34 cellular contexts compared by ENCODE assay signal in the genomic region with DNA sequence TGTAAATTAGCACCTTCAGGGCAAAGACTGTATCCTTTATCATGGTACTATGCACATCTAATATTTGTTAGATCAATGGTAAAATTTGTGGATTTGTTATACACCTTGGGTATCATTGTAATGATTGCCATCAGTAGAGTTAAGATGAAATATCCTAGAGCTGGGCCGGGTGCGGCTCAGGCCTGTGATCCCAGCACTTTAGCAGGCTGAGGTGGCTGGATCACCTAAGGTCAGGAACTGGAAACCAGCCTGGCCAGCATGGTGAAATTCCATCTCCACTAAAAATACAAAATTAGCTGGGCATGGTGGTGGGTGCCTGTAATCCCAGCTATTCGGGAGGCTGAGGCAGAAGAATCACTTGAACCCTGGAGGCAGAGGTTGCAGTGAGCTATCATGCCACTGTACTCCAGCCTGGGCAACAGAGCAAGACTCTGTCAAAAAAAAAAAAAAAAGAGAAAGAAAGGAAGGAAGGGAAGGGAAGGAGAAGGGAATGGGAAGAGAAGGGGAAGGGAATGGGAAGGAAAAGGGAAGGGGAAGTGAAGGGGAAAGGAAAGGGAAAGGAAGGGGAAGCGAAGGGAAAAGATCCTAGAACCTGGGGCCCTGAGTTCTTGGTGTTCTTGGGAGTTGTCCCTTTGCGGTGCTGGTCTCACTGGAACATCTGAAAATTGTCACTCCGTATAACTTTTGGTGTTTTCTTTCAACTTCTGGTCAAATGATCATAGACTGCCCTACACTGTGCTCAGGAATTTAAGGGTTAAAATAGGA.
"Had no signal": no experiment of that assay in that cellular context is flagged by ENCODE, and none has a peak within 500 bp of the region (broad histone marks: within the 10 kb centered on the region; RNA-seq: fewer than 3 reads in every experiment).

No MANE protein-coding gene starts in this region.

- H3K4me3 ChIP-seq: SJCRH30, SK-N-MC had no signal

- ATAC-seq: activated CD4-positive, alpha-beta T cell treated with anti-CD3 and anti-CD28 coated beads for 36 hours; activated CD4-positive, CD25-positive, alpha-beta regulatory T cell treated with anti-CD3 and anti-CD28 coated beads, Interleukin-2, amount 50 U/mL, for 24 hours; activated CD8-positive, alpha-beta T cell treated with anti-CD3 and anti-CD28 coated beads, Interleukin-2, amount 10 ng/mL, durations not matched to agents 7 days and 5 days; Panc1 had no signal

- H3K4me1 ChIP-seq: SJCRH30 had no signal

- H3K27ac Mint-ChIP-seq: activated CD4-positive, alpha-beta T cell treated with anti-CD3 and anti-CD28 coated beads for 36 hours; activated CD4-positive, alpha-beta T cell treated with anti-CD3 and anti-CD28 coated beads, Interleukin-2, amount 10 ng/mL, durations not matched to agents 7 days and 5 days; activated CD8-positive, alpha-beta T cell treated with anti-CD3 and anti-CD28 coated beads, Interleukin-2, amount 10 ng/mL, durations not matched to agents 7 days and 5 days; activated naive CD4-positive, alpha-beta T cell treated with anti-CD3 and anti-CD28 coated beads, Interleukin-2, amount 50 U/mL, for 24 hours; activated naive CD8-positive, alpha-beta T cell treated with anti-CD3 and anti-CD28 coated beads, Interleukin-2, amount 10 ng/mL, durations not matched to agents 7 days and 5 days; activated T-cell treated with anti-CD3 and anti-CD28 coated beads, Interleukin-2, amount 50 U/mL, for 24 hours; activated T-helper 2 cell treated with anti-CD3 and anti-CD28 coated beads, Interferon-gamma antibody, Interleukin-2, Interleukin-4, amounts not matched to agents 10 μg/mL and 5 μg/mL and 100 μg/mL, durations not matched to agents 14 hours and 24 hours and 36 hours; T-helper 1 cell treated with Interleukin-12 subunit alpha and Interleukin-12 subunit beta and Interleukin-4 antibody, amounts not matched to agents 30 μg/mL and 1 μg/mL, for 36 hours; T-helper 2 cell treated with Interferon-gamma antibody and Interleukin-4, amounts not matched to agents 5 μg/mL and 100 μg/mL, for 36 hours; WTC11 had no signal

- H3K36me3 Mint-ChIP-seq: activated naive CD4-positive, alpha-beta T cell treated with anti-CD3 and anti-CD28 coated beads, Interleukin-2, amount 50 U/mL, for 24 hours; activated naive CD8-positive, alpha-beta T cell treated with anti-CD3 and anti-CD28 coated beads, Interleukin-2, amount 10 ng/mL, durations not matched to agents 7 days and 5 days; brain; WTC11 had no signal

- H3K36me3 ChIP-seq: SJCRH30 had no signal

- H3K9ac ChIP-seq: KMS-11 had no signal

- H3K4me1 Mint-ChIP-seq: activated CD4-positive, alpha-beta T cell treated with anti-CD3 and anti-CD28 coated beads for 36 hours; activated CD4-positive, alpha-beta T cell treated with anti-CD3 and anti-CD28 coated beads, Interleukin-2, amount 10 ng/mL, durations not matched to agents 7 days and 5 days; activated naive CD4-positive, alpha-beta T cell treated with anti-CD3 and anti-CD28 coated beads, Interleukin-2, amount 50 U/mL, for 24 hours; activated naive CD8-positive, alpha-beta T cell treated with anti-CD3 and anti-CD28 coated beads, Interleukin-2, amount 10 ng/mL, durations not matched to agents 7 days and 5 days had no signal

- H3K27me3 ChIP-seq: SJCRH30 had no signal

- H3K4me2 ChIP-seq: KMS-11 had no signal

- H3K27ac ChIP-seq: KMS-11, SJCRH30, SK-N-MC had no signal

- H3K9me3 Mint-ChIP-seq: activated CD4-positive, alpha-beta T cell treated with anti-CD3 and anti-CD28 coated beads, Interleukin-2, amount 10 ng/mL, durations not matched to agents 7 days and 5 days; activated naive CD4-positive, alpha-beta T cell treated with anti-CD3 and anti-CD28 coated beads, Interleukin-2, amount 50 U/mL, for 24 hours; activated naive CD8-positive, alpha-beta T cell treated with anti-CD3 and anti-CD28 coated beads, Interleukin-2, amount 10 ng/mL, durations not matched to agents 7 days and 5 days; activated T-cell treated with anti-CD3 and anti-CD28 coated beads, Interleukin-2, amount 50 U/mL, for 24 hours; activated T-helper 2 cell treated with anti-CD3 and anti-CD28 coated beads, Interferon-gamma antibody, Interleukin-2, Interleukin-4, amounts not matched to agents 10 μg/mL and 5 μg/mL and 100 μg/mL, durations not matched to agents 14 hours and 24 hours and 36 hours; T-helper 1 cell treated with Interleukin-12 subunit alpha and Interleukin-12 subunit beta and Interleukin-4 antibody, amounts not matched to agents 30 μg/mL and 1 μg/mL, for 36 hours; T-helper 2 cell treated with Interferon-gamma antibody and Interleukin-4, amounts not matched to agents 5 μg/mL and 100 μg/mL, for 36 hours had no signal

- FAIRE-seq: bronchial epithelial cell, TTC549 had no signal

- H3K4me3 Mint-ChIP-seq: activated CD4-positive, alpha-beta T cell treated with anti-CD3 and anti-CD28 coated beads for 36 hours; activated CD4-positive, alpha-beta T cell treated with anti-CD3 and anti-CD28 coated beads, Interleukin-2, amount 10 ng/mL, durations not matched to agents 7 days and 5 days; activated CD8-positive, alpha-beta T cell treated with anti-CD3 and anti-CD28 coated beads, Interleukin-2, amount 10 ng/mL, durations not matched to agents 7 days and 5 days; activated naive CD4-positive, alpha-beta T cell treated with anti-CD3 and anti-CD28 coated beads, Interleukin-2, amount 50 U/mL, for 24 hours; activated naive CD8-positive, alpha-beta T cell treated with anti-CD3 and anti-CD28 coated beads, Interleukin-2, amount 10 ng/mL, durations not matched to agents 7 days and 5 days; activated T-cell treated with anti-CD3 and anti-CD28 coated beads, Interleukin-2, amount 50 U/mL, for 24 hours; brain; T-helper 1 cell treated with Interleukin-12 subunit alpha and Interleukin-12 subunit beta and Interleukin-4 antibody, amounts not matched to agents 30 μg/mL and 1 μg/mL, for 36 hours; T-helper 2 cell treated with Interferon-gamma antibody and Interleukin-4, amounts not matched to agents 5 μg/mL and 100 μg/mL, for 36 hours; WTC11 had no signal

- DNase-seq: activated CD4-positive, alpha-beta T cell treated with anti-CD3 and anti-CD28 coated beads for 36 hours; activated CD4-positive, alpha-beta T cell treated with anti-CD3 and anti-CD28 coated beads, Interleukin-2, amount 10 ng/mL, durations not matched to agents 7 days and 5 days; activated CD4-positive, alpha-beta T cell treated with anti-CD3 and anti-CD28 coated beads, Interleukin-2, amount 50 U/mL, for 48 hours; activated CD8-positive, alpha-beta T cell treated with anti-CD3 and anti-CD28 coated beads, Interleukin-2, amount 10 ng/mL, durations not matched to agents 7 days and 5 days; activated gamma-delta T cell; activated naive CD4-positive, alpha-beta T cell treated with Interleukin-2 at 50 U/mL for 16 hours; activated naive CD8-positive, alpha-beta T cell treated with anti-CD3 and anti-CD28 coated beads, Interleukin-2, amount 10 ng/mL, durations not matched to agents 7 days and 5 days; activated T-cell treated with anti-CD3 and anti-CD28 coated beads, Interleukin-2, amount 50 U/mL, for 24 hours; caudate nucleus; cerebellar nuclear complex; MM.1S; MV-4-11; NCI-H1092; NCI-H1436 treated with DMSO at 0.1 percent for 48 hours; NCI-H1694 treated with DMSO at 0.1 percent for 48 hours; NCI-H2029; NCI-H345; NCI-H524 treated with DMSO at 0.1 percent for 48 hours; NCI-H748 treated with DMSO at 0.1 percent for 48 hours; NK-92 treated with Interleukin-12 subunit alpha and Interleukin-12 subunit beta, amount 100 ng/mL, for 24 hours; SHP77; SJCRH30 had no signal
